15 cellular contexts compared by ENCODE assay signal in the genomic region with DNA sequence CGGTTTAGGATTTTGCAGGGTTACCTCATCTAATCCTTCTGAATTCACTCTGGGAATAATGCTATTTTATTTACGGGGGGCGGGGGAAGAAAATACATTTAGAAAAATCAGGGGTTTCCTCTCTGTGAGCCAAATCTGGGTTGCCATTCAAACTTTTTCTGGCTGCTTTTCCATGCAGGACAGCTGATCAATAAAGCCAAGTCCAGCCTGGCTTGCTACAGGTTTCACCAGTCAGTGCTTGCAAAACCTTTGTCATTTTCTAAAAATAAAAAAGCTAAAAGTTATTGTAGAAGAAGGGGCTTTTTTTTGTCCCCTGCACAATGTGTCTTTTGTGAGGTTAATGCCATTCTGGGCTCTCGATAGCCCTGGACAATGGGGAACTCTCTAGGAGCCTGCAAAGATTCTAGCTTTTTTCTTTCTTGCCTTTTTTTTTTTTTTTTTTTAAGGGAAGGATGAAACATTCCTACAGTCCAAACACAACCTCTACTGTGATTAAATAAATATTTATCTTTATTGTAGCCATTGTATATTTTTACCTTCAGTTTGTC. TPM values are rescaled to one million over a fixed set of nuclear protein-coding genes. Genes with fewer than 3 reads are reported as not detected.
DNase-seq lines count a peak whose midpoint lies in the region; TF ChIP-seq lines count a peak whose summit lies in the region.
"Had no signal": no experiment of that assay in that cellular context is flagged by ENCODE, and none has a peak within 500 bp of the region (broad histone marks: within the 10 kb centered on the region; RNA-seq: fewer than 3 reads in every experiment).

No MANE protein-coding gene starts in this region.

- H3K36me3 Mint-ChIP-seq in H9 (ENCODE audit: insufficient read depth in 1 of 3, low read depth in 3 of 3) (peaks cover 0 to 2% (median 0%) of the 10 kb centered on the region in 3 experiments; a peak in 1 of 7 replicates), progenitor cell of endocrine pancreas (ENCODE audit: insufficient read depth) (peaks cover 2% of the 10 kb centered on the region)

- H3K9me3 Mint-ChIP-seq in H9 (no peaks in the 10 kb centered on the region; a peak in 1 of 5 replicates), progenitor cell of endocrine pancreas (ENCODE audit: low read depth) (no peaks in the 10 kb centered on the region)
- H3K9me3 Mint-ChIP-seq: activated CD8-positive, alpha-beta T cell treated with anti-CD3 and anti-CD28 coated beads for 36 hours; activated T-helper 2 cell treated with anti-CD3 and anti-CD28 coated beads, Interferon-gamma antibody, Interleukin-2, Interleukin-4, amounts not matched to agents 10 μg/mL and 5 μg/mL and 100 μg/mL, durations not matched to agents 14 hours and 24 hours and 36 hours had no signal

- H4K91ac ChIP-seq in H9 (ENCODE audit: insufficient read length, low read depth, low read length), result no peak overlapping the region

- no peaks in the 10 kb centered on the region for H3K79me1 ChIP-seq in H9 (ENCODE audit: insufficient read depth, low read depth, low read length, poor library complexity, severe bottlenecking)

- no peak overlapping the region for H3K56ac ChIP-seq in H9 (ENCODE audit: insufficient read length, low read depth, low read length)

- H2BK120ac ChIP-seq in H9 (ENCODE audit: low read depth, low read length, poor library complexity, severe bottlenecking), result no peak overlapping the region

- H3T11ph ChIP-seq in H9 (ENCODE audit: low read length), result no peak overlapping the region

- H4K8ac ChIP-seq in H9 (replicated peaks; ENCODE audit: insufficient read length, low read depth, low read length), result no peak overlapping the region

- H3K27ac ChIP-seq in H9 (ENCODE audit: insufficient read length, low read depth, low read length) (no peak overlapping the region), iPS-20b (ENCODE audit: low read length) (no peak overlapping the region)
- H3K27ac ChIP-seq: HL-60, neutrophil, testis had no signal

- no peaks in the 10 kb centered on the region for H4K20me1 ChIP-seq in H9 (ENCODE audit: control insufficient read depth, insufficient read depth, insufficient read length)

- no CpG with 5 or more reads among the region's 4 CpGs for WGBS in H9 (ENCODE audit: extremely low coverage, insufficient read length, low lambda C conversion rate)

- no peak for DNase-seq in H9
- no peak for DNase-seq in adipocyte (ENCODE audit: low read depth)
- DNase-seq in progenitor cell of endocrine pancreas (ENCODE audit: low spot score, unreplicated experiment), result no peak
- no peak for DNase-seq in stimulated activated CD4-positive, alpha-beta T cell treated with anti-CD3 and anti-CD28 coated beads, Interleukin-1b, Interleukin-23, amount 100 ng/mL, for 48 hours
- no peak for DNase-seq in activated CD4-positive, alpha-beta T cell treated with anti-CD3 and anti-CD28 coated beads for 4 hours
- no peak for DNase-seq in COLO668 (lab: John Stamatoyannopoulos, UW; ENCODE audit: unreplicated experiment)
- DNase-seq in NCI-H1092 treated with DMSO at 0.1 percent for 48 hours (lab: John Stamatoyannopoulos, UW), result no peak
- DNase-seq: activated CD8-positive, alpha-beta T cell treated with anti-CD3 and anti-CD28 coated beads for 36 hours; foreskin fibroblast; NCI-H2029; testis had no signal

- H3K23ac ChIP-seq in H9 (ENCODE audit: insufficient read length, low read depth, low read length), result no peak overlapping the region

- H3K79me2 ChIP-seq in H9 (ENCODE audit: insufficient read depth, low read length), result no peaks in the 10 kb centered on the region

- H3K4me1 Mint-ChIP-seq in H9 (peaks cover 62 to 64% of the 10 kb centered on the region in 2 experiments), progenitor cell of endocrine pancreas (ENCODE audit: low read depth) (peaks cover 45% of the 10 kb centered on the region)

- H3K4me1 ChIP-seq in H9 (ENCODE audit: insufficient read depth, low read length) (peaks cover 2% of the 10 kb centered on the region; the same call in 1 of the 2 replicates), adipocyte (ENCODE audit: control insufficient read depth, insufficient read depth, low read length) (peaks cover 32% of the 10 kb centered on the region), iPS-20b (ENCODE audit: insufficient read depth, low read length) (peaks cover 51% of the 10 kb centered on the region)

- no peak overlapping the region for H4K5ac ChIP-seq in H9 (ENCODE audit: insufficient read length, low read depth, low read length)

- peaks cover 8% of the 10 kb centered on the region for H3K23me2 ChIP-seq in H9 (ENCODE audit: insufficient read length, low read depth, low read length, poor library complexity, severe bottlenecking)

- H3K4me3 Mint-ChIP-seq in H9 (peak overlapping the region in 1 of 2 experiments; percentile 54; a peak in 2 of 5 replicates), progenitor cell of endocrine pancreas (ENCODE audit: low read depth) (peak overlapping the region; percentile 11)
- H3K4me3 Mint-ChIP-seq: activated CD8-positive, alpha-beta T cell treated with anti-CD3 and anti-CD28 coated beads for 36 hours had no signal

- no peak overlapping the region for H3K14ac ChIP-seq in H9 (ENCODE audit: insufficient read depth, low read length)

- H3K18ac ChIP-seq in H9 (ENCODE audit: insufficient read length, low read depth, low read length), result no peak overlapping the region

- H2BK5ac ChIP-seq in H9 (ENCODE audit: insufficient read length, low read length), result no peak overlapping the region

- no peak overlapping the region for H2BK12ac ChIP-seq in H9 (ENCODE audit: insufficient read length, low read depth, low read length)

- H2AK5ac ChIP-seq in H9 (ENCODE audit: insufficient read length, low read length), result no peak overlapping the region

- H3K36me3 ChIP-seq in adipocyte (ENCODE audit: control insufficient read depth, insufficient read depth, low read length, severe bottlenecking) (no peaks in the 10 kb centered on the region), iPS-20b (ENCODE audit: insufficient read depth, low read depth, low read length) (no peaks in the 10 kb centered on the region)
- H3K36me3 ChIP-seq: neutrophil had no signal

- H3K9me3 ChIP-seq in H9 (ENCODE audit: control insufficient read depth, low read depth, low read length) (no peaks in the 10 kb centered on the region), adipocyte (ENCODE audit: control insufficient read depth, low read length) (no peaks in the 10 kb centered on the region), iPS-20b (ENCODE audit: insufficient read depth, low read depth, low read length) (no peaks in the 10 kb centered on the region)
- H3K9me3 ChIP-seq: neutrophil, testis had no signal

- H3K4me3 ChIP-seq in adipocyte (ENCODE audit: low read length) (no peak overlapping the region), iPS-20b (ENCODE audit: low read length) (peak overlapping the region; percentile 27; the same call in 1 of the 2 replicates)
- H3K4me3 ChIP-seq: testis had no signal

- no peak overlapping the region for H2AFZ ChIP-seq in H9 (ENCODE audit: low read length)

- peaks cover 57% of the 10 kb centered on the region for H3K27me3 ChIP-seq in H9 (ENCODE audit: insufficient read depth, low read length)
- no peaks in the 10 kb centered on the region for H3K27me3 ChIP-seq in adipocyte (replicated peaks; ENCODE audit: control insufficient read depth, insufficient read depth, low read length)
- H3K27me3 ChIP-seq in iPS-20b (ENCODE audit: insufficient read depth, low read length), result peaks cover 88% of the 10 kb centered on the region
- H3K27me3 ChIP-seq: testis had no signal

- H3K9ac ChIP-seq in H9 (ENCODE audit: extremely low read depth, insufficient read length, low read length), result no peak overlapping the region
- peak overlapping the region; percentile 44 for H3K9ac ChIP-seq in adipocyte (ENCODE audit: low read length)
- H3K9ac ChIP-seq in iPS-20b (ENCODE audit: low read depth, low read length), result no peak overlapping the region

- H2BK20ac ChIP-seq in H9 (ENCODE audit: low read depth, low read length, poor library complexity, severe bottlenecking), result no peak overlapping the region

- no peak overlapping the region for H2BK15ac ChIP-seq in H9 (ENCODE audit: low read depth, low read length)

- peak overlapping the region; percentile 38 for H3K4me2 ChIP-seq in H9 (ENCODE audit: insufficient read depth, insufficient read length, low read length)

- TF ChIP-seq CTCF in H9 (conservative IDR thresholded peaks at IDR 0.05) (no peak), progenitor cell of endocrine pancreas (IDR thresholded peaks at IDR 0.05; ENCODE audit: unreplicated experiment) (no peak)

- peaks cover 74% of the 10 kb centered on the region for H3K27me3 Mint-ChIP-seq in H9 (ENCODE audit: low read depth)
- H3K27me3 Mint-ChIP-seq in progenitor cell of endocrine pancreas, result peaks cover 64% of the 10 kb centered on the region

- H3K27ac Mint-ChIP-seq in H9 (no peak overlapping the region), progenitor cell of endocrine pancreas (no peak overlapping the region)
- H3K27ac Mint-ChIP-seq: activated CD8-positive, alpha-beta T cell treated with anti-CD3 and anti-CD28 coated beads for 36 hours; activated T-helper 2 cell treated with anti-CD3 and anti-CD28 coated beads, Interferon-gamma antibody, Interleukin-2, Interleukin-4, amounts not matched to agents 10 μg/mL and 5 μg/mL and 100 μg/mL, durations not matched to agents 14 hours and 24 hours and 36 hours had no signal

- H3K4ac ChIP-seq in H9 (ENCODE audit: low read depth, low read length), result no peak overlapping the region

RNA-seq across cellular contexts. Expression of gene ZFHX3, which starts 13.1 kb away (rescaled TPM):
- total RNA-seq in H9 (2021), result 1.1 and 1.5 TPM in 2 replicates
- total RNA-seq in progenitor cell of endocrine pancreas, result 48.9 and 54.0 TPM in 2 replicates

Comparison
In these comparisons a context has a peak if more than half of its experiments do, and no peak if none do; other contexts are left out.
1. RNA of gene ZFHX3, which starts 13.1 kb away (total RNA-seq): 48.9 to 54.0 TPM in progenitor cell of endocrine pancreas; 1.1 to 1.5 TPM in H9; every median in the first group is over 10 times any median in the second.